In genomic region chr12:59472273-59472672, GRCh38 we compare ENCODE assay signal across 14 cellular contexts.
DNase-seq lines count a peak whose midpoint lies in the region; ATAC-seq and TF ChIP-seq lines count a peak whose summit lies in the region.
"Had no signal": no experiment of that assay in that cellular context is flagged by ENCODE, and none has a peak within 500 bp of the region (broad histone marks: within the 10 kb centered on the region; RNA-seq: fewer than 3 reads in every experiment).

No MANE protein-coding gene starts in this region.

- H3K4me3 ChIP-seq in neural progenitor cell: no peak overlapping the region
- H3K4me3 ChIP-seq: A549, psoas muscle, testis had no signal

- H3K27ac ChIP-seq in neural progenitor cell: no peak overlapping the region
- H3K27ac ChIP-seq: A549, psoas muscle, testis had no signal

- no peaks in the 10 kb centered on the region for H4K20me1 ChIP-seq in neural progenitor cell (ENCODE audit: low read depth)

- DNase-seq in activated T-cell treated with anti-CD3 and anti-CD28 coated beads, Interleukin-2, amount 50 U/mL, for 72 hours: peak; percentile 6 to 8
- DNase-seq in activated T-cell treated with anti-CD3 and anti-CD28 coated beads, Interleukin-2, amount 50 U/mL, for 24 hours: no peak
- DNase-seq in NOMO-1 (lab: John Stamatoyannopoulos, UW; ENCODE audit: unreplicated experiment in 2 of 2) (peak; percentile 7 to 49), neural progenitor cell (ENCODE audit: low spot score) (no peak), glutamatergic neuron (no peak), NCI-H146 treated with DMSO at 0.1 percent for 48 hours (lab: John Stamatoyannopoulos, UW; ENCODE audit: unreplicated experiment) (no peak)
- DNase-seq: activated T-cell treated with anti-CD3 and anti-CD28 coated beads, Interleukin-2, amount 50 U/mL, for 4 hours; cerebellar nuclear complex; psoas muscle; SK-N-SH; testis had no signal

- H3K27me3 Mint-ChIP-seq in activated T-cell treated with anti-CD3 and anti-CD28 coated beads, Interleukin-2, amount 50 U/mL, for 72 hours (ENCODE audit: low read depth): no peaks in the 10 kb centered on the region
- peaks cover 11% of the 10 kb centered on the region for H3K27me3 Mint-ChIP-seq in activated T-cell treated with anti-CD3 and anti-CD28 coated beads, Interleukin-2, amount 50 U/mL, for 24 hours
- H3K27me3 Mint-ChIP-seq in stimulated activated memory B cell treated with anti-CD40 and anti-IgM and Interleukin-4, amounts not matched to agents 10 μg/mL and 1 μg/mL and 100 μg/mL, for 72 hours: no peaks in the 10 kb centered on the region
- peaks cover 2% of the 10 kb centered on the region for H3K27me3 Mint-ChIP-seq in neural progenitor cell (ENCODE audit: insufficient read depth, low read depth)
- peaks cover 3% of the 10 kb centered on the region for H3K27me3 Mint-ChIP-seq in glutamatergic neuron (ENCODE audit: unreplicated experiment)

- no peaks in the 10 kb centered on the region for H3K79me2 ChIP-seq in neural progenitor cell (ENCODE audit: low read depth)

- H3K9me3 ChIP-seq in neural progenitor cell (ENCODE audit: low read depth): peaks cover 4% of the 10 kb centered on the region
- H3K9me3 ChIP-seq: A549, psoas muscle, SK-N-SH, testis had no signal

- no peak overlapping the region for H2AFZ ChIP-seq in neural progenitor cell (replicated peaks)

- H3K9ac ChIP-seq in neural progenitor cell: no peak overlapping the region
- H3K9ac ChIP-seq: SK-N-SH had no signal

- H3F3A ChIP-seq in neural progenitor cell (ENCODE audit: low read depth): no peaks in the 10 kb centered on the region

- peaks cover 0 to 1% of the 10 kb centered on the region in 2 donors for H3K36me3 Mint-ChIP-seq in activated T-cell treated with anti-CD3 and anti-CD28 coated beads, Interleukin-2, amount 50 U/mL, for 72 hours (ENCODE audit: insufficient read depth in 2 of 2)
- no peaks in the 10 kb centered on the region for H3K36me3 Mint-ChIP-seq in activated T-cell treated with anti-CD3 and anti-CD28 coated beads, Interleukin-2, amount 50 U/mL, for 24 hours (ENCODE audit: low read depth)
- H3K36me3 Mint-ChIP-seq in stimulated activated memory B cell treated with anti-CD40 and anti-IgM and Interleukin-4, amounts not matched to agents 10 μg/mL and 1 μg/mL and 100 μg/mL, for 72 hours: no peaks in the 10 kb centered on the region
- H3K36me3 Mint-ChIP-seq in neural progenitor cell (no peaks in the 10 kb centered on the region), glutamatergic neuron (ENCODE audit: unreplicated experiment) (peaks cover 13% of the 10 kb centered on the region)

- no peaks in the 10 kb centered on the region for H3K36me3 ChIP-seq in neural progenitor cell

- no peaks in the 10 kb centered on the region for H3K27me3 ChIP-seq in neural progenitor cell
- H3K27me3 ChIP-seq: testis had no signal

- no peak overlapping the region for H3K27ac Mint-ChIP-seq in activated T-cell treated with anti-CD3 and anti-CD28 coated beads, Interleukin-2, amount 50 U/mL, for 72 hours
- H3K27ac Mint-ChIP-seq in activated T-cell treated with anti-CD3 and anti-CD28 coated beads, Interleukin-2, amount 50 U/mL, for 24 hours: no peak overlapping the region
- no peak overlapping the region for H3K27ac Mint-ChIP-seq in stimulated activated memory B cell treated with anti-CD40 and anti-IgM and Interleukin-4, amounts not matched to agents 10 μg/mL and 1 μg/mL and 100 μg/mL, for 72 hours
- no peak overlapping the region for H3K27ac Mint-ChIP-seq in neural progenitor cell
- H3K27ac Mint-ChIP-seq in glutamatergic neuron (ENCODE audit: unreplicated experiment): no peak overlapping the region

- H3K4me2 ChIP-seq in neural progenitor cell: no peak overlapping the region
- H3K4me2 ChIP-seq: A549, SK-N-SH had no signal

- peaks cover 3 to 11% of the 10 kb centered on the region in 2 donors for H3K9me3 Mint-ChIP-seq in activated T-cell treated with anti-CD3 and anti-CD28 coated beads, Interleukin-2, amount 50 U/mL, for 72 hours
- peaks cover 3% of the 10 kb centered on the region for H3K9me3 Mint-ChIP-seq in activated T-cell treated with anti-CD3 and anti-CD28 coated beads, Interleukin-2, amount 50 U/mL, for 24 hours
- H3K9me3 Mint-ChIP-seq in stimulated activated memory B cell treated with anti-CD40 and anti-IgM and Interleukin-4, amounts not matched to agents 10 μg/mL and 1 μg/mL and 100 μg/mL, for 72 hours: no peaks in the 10 kb centered on the region
- H3K9me3 Mint-ChIP-seq in neural progenitor cell: peaks cover 9% of the 10 kb centered on the region
- H3K9me3 Mint-ChIP-seq in glutamatergic neuron (ENCODE audit: unreplicated experiment): peaks cover 6% of the 10 kb centered on the region

- ATAC-seq in activated T-cell treated with anti-CD3 and anti-CD28 coated beads, Interleukin-2, amount 50 U/mL, for 72 hours (replicated peaks in 1 of 2): no peak
- ATAC-seq in HG02885 (IDR thresholded peaks at IDR 0.05; ENCODE audit: poor library complexity, unreplicated experiment): peak; percentile 89
- ATAC-seq in stimulated activated memory B cell treated with anti-CD40 and anti-IgM and Interleukin-4, amounts not matched to agents 10 μg/mL and 1 μg/mL and 100 μg/mL, for 72 hours: peak; percentile 83
- ATAC-seq: A549; activated T-cell treated with anti-CD3 and anti-CD28 coated beads, Interleukin-2, amount 50 U/mL, for 4 hours; psoas muscle had no signal

- H3K4me1 Mint-ChIP-seq in activated T-cell treated with anti-CD3 and anti-CD28 coated beads, Interleukin-2, amount 50 U/mL, for 72 hours (ENCODE audit: low read depth): no peaks in the 10 kb centered on the region
- peaks cover 4% of the 10 kb centered on the region for H3K4me1 Mint-ChIP-seq in activated T-cell treated with anti-CD3 and anti-CD28 coated beads, Interleukin-2, amount 50 U/mL, for 24 hours (ENCODE audit: low read depth)
- peaks cover 23% of the 10 kb centered on the region for H3K4me1 Mint-ChIP-seq in stimulated activated memory B cell treated with anti-CD40 and anti-IgM and Interleukin-4, amounts not matched to agents 10 μg/mL and 1 μg/mL and 100 μg/mL, for 72 hours
- H3K4me1 Mint-ChIP-seq in neural progenitor cell: no peaks in the 10 kb centered on the region
- H3K4me1 Mint-ChIP-seq in glutamatergic neuron (ENCODE audit: low read depth, unreplicated experiment): no peaks in the 10 kb centered on the region

- no peaks in the 10 kb centered on the region for H3K4me1 ChIP-seq in neural progenitor cell
- H3K4me1 ChIP-seq: A549, psoas muscle, testis had no signal

- no peak overlapping the region for H3K4me3 Mint-ChIP-seq in activated T-cell treated with anti-CD3 and anti-CD28 coated beads, Interleukin-2, amount 50 U/mL, for 72 hours
- no peak overlapping the region for H3K4me3 Mint-ChIP-seq in activated T-cell treated with anti-CD3 and anti-CD28 coated beads, Interleukin-2, amount 50 U/mL, for 24 hours
- no peak overlapping the region for H3K4me3 Mint-ChIP-seq in stimulated activated memory B cell treated with anti-CD40 and anti-IgM and Interleukin-4, amounts not matched to agents 10 μg/mL and 1 μg/mL and 100 μg/mL, for 72 hours
- no peak overlapping the region for H3K4me3 Mint-ChIP-seq in neural progenitor cell
- H3K4me3 Mint-ChIP-seq in glutamatergic neuron (ENCODE audit: unreplicated experiment): no peak overlapping the region
- H3K4me3 Mint-ChIP-seq: activated T-cell treated with anti-CD3 and anti-CD28 coated beads, Interleukin-2, amount 50 U/mL, for 4 hours had no signal

- TF ChIP-seq CTCF in neural progenitor cell (IDR thresholded peaks at IDR 0.05) (no peak), glutamatergic neuron (IDR thresholded peaks at IDR 0.05; ENCODE audit: partially characterized antibody, unreplicated experiment) (no peak)

Comparison
In these comparisons a context has a peak if more than half of its experiments do, and no peak if none do; other contexts are left out.
1. DNase-seq: peak in activated T-cell treated with anti-CD3 and anti-CD28 coated beads, Interleukin-2, amount 50 U/mL, for 72 hours (2 of 2) and NOMO-1 (2 of 2); none in activated T-cell treated with anti-CD3 and anti-CD28 coated beads, Interleukin-2, amount 50 U/mL, for 24 hours (single experiment), neural progenitor cell (single experiment), glutamatergic neuron (single experiment) and NCI-H146 treated with DMSO at 0.1 percent for 48 hours (single experiment).
2. ATAC-seq: peak in HG02885 (single experiment) and stimulated activated memory B cell treated with anti-CD40 and anti-IgM and Interleukin-4, amounts not matched to agents 10 μg/mL and 1 μg/mL and 100 μg/mL, for 72 hours (single experiment); none in activated T-cell treated with anti-CD3 and anti-CD28 coated beads, Interleukin-2, amount 50 U/mL, for 72 hours (0 of 2).